ENCODE assay signal across 8 cellular contexts in genomic region chr19:39083599-39083982, GRCh38. TPM values are rescaled to one million over a fixed set of nuclear protein-coding genes. Genes with fewer than 3 reads are reported as not detected.
DNase-seq lines count a peak whose midpoint lies in the region; ATAC-seq and TF ChIP-seq lines count a peak whose summit lies in the region.
"Had no signal": no experiment of that assay in that cellular context is flagged by ENCODE, and none has a peak within 500 bp of the region (broad histone marks: within the 10 kb centered on the region; RNA-seq: fewer than 3 reads in every experiment).

No MANE protein-coding gene starts in this region.

- H3K27me3 ChIP-seq in HCT116 (ENCODE audit: insufficient read depth, low read length), result no peaks in the 10 kb centered on the region
- peaks cover 51% of the 10 kb centered on the region for H3K27me3 ChIP-seq in skeletal muscle satellite cell (ENCODE audit: control insufficient read depth, insufficient read depth, low read length)

- peaks cover 26% of the 10 kb centered on the region for H3K27me3 Mint-ChIP-seq in activated T-helper 17 cell treated with anti-CD3 and anti-CD28 coated beads, Interleukin-2, amount 50 U/mL, for 72 hours

- no peaks in the 10 kb centered on the region for H3K9me2 ChIP-seq in HCT116 (ENCODE audit: insufficient read depth)

- intact Hi-C loops in HCT116 (cut with micrococcal nuclease), result no loop called here
- intact Hi-C loops in left ventricle myocardium superior (cut with micrococcal nuclease), result no loop called here

- H3K4me1 ChIP-seq in HCT116 (ENCODE audit: control insufficient read depth in 1 of 2, insufficient read depth in 2 of 2, low read length in 2 of 2) (peaks cover 26 to 56% of the 10 kb centered on the region in 2 experiments), skeletal muscle satellite cell (ENCODE audit: control insufficient read depth, insufficient read depth, low read length) (peaks cover 25% of the 10 kb centered on the region)

- DNase-seq in HCT116 (ENCODE audit: low read depth, low spot score) (no peak), fibroblast of pulmonary artery (ENCODE audit: low read depth) (no peak), GOT3 (lab: John Stamatoyannopoulos, UW) (no peak), left ventricle myocardium superior (no peak), NCI-H2107 treated with DMSO at 0.1 percent for 48 hours (lab: John Stamatoyannopoulos, UW; ENCODE audit: unreplicated experiment) (no peak)

- CTCF ChIA-PET in HCT116 (lab: Charles Lee), result interaction anchor here (0.9 to 1.3 kb wide), 3 partner anchors 10 to 31 kb away, joined by 4 to 5 read pairs (median 5); no protein-coding TSS in a partner anchor

- no peak for TF ChIP-seq CTCF in HCT116 (IDR thresholded peaks at IDR 0.05 in 2 of 3, conservative IDR thresholded peaks at IDR 0.05 in 1 of 3; ENCODE audit: borderline replicate concordance in 1 of 3, insufficient read depth in 1 of 3, low read depth in 2 of 3, low read length in 2 of 3)
- TF ChIP-seq CTCF in fibroblast of pulmonary artery (IDR thresholded peaks at IDR 0.05; ENCODE audit: low read length, missing control alignments), result no peak

- BruUV-seq in HCT116 (replicated peaks; lab: Mats Ljungman, UMichigan), result no TSS peak

- H3K36me3 ChIP-seq in HCT116 (ENCODE audit: control insufficient read depth in 1 of 2, insufficient read depth in 2 of 2, low read length in 2 of 2) (no peaks in the 10 kb centered on the region), skeletal muscle satellite cell (ENCODE audit: insufficient read depth, low read length) (no peaks in the 10 kb centered on the region)

- POLR2A ChIA-PET in HCT116 (lab: Charles Lee), result interaction anchor here (1.6 kb wide), 1 partner anchor 10 kb away, joined by 3 read pairs; no protein-coding TSS in a partner anchor

- H3K4me1 Mint-ChIP-seq in activated T-helper 17 cell treated with anti-CD3 and anti-CD28 coated beads, Interleukin-2, amount 50 U/mL, for 72 hours, result peaks cover 8% of the 10 kb centered on the region

- H3K4me3 ChIP-seq in HCT116 (replicated peaks in 1 of 2; ENCODE audit: low read depth in 1 of 2, low read length in 2 of 2), result peak overlapping the region; percentile 61 to 85
- H3K4me3 ChIP-seq in fibroblast of pulmonary artery (replicated peaks; ENCODE audit: low read depth, low read length), result peak overlapping the region; percentile 10
- H3K4me3 ChIP-seq in skeletal muscle satellite cell (ENCODE audit: low read length), result peak overlapping the region; percentile 41

- TF ChIP-seq POLR2A in HCT116 (IDR thresholded peaks at IDR 0.05; ENCODE audit: borderline replicate concordance, extremely low read depth, insufficient read depth, insufficient read length), result no peak

- no peaks in the 10 kb centered on the region for H3K36me3 Mint-ChIP-seq in activated T-helper 17 cell treated with anti-CD3 and anti-CD28 coated beads, Interleukin-2, amount 50 U/mL, for 72 hours (ENCODE audit: low read depth)

- H3K27ac Mint-ChIP-seq in activated T-helper 17 cell treated with anti-CD3 and anti-CD28 coated beads, Interleukin-2, amount 50 U/mL, for 72 hours, result no peak overlapping the region

- H3K9ac ChIP-seq in HCT116 (ENCODE audit: low read length) (peak overlapping the region; percentile 76), skeletal muscle satellite cell (ENCODE audit: low read depth, low read length) (no peak overlapping the region)

- no peaks in the 10 kb centered on the region for H3K9me3 ChIP-seq in HCT116 (ENCODE audit: control insufficient read depth in 1 of 2, insufficient read depth in 1 of 2, low read depth in 1 of 2, low read length in 2 of 2)
- H3K9me3 ChIP-seq in skeletal muscle satellite cell (replicated peaks; ENCODE audit: low read length), result no peaks in the 10 kb centered on the region

- peak overlapping the region; percentile 73 for H3K4me3 Mint-ChIP-seq in activated T-helper 17 cell treated with anti-CD3 and anti-CD28 coated beads, Interleukin-2, amount 50 U/mL, for 72 hours

- no peaks in the 10 kb centered on the region for H4K20me1 ChIP-seq in HCT116 (ENCODE audit: insufficient read depth)

- no peaks in the 10 kb centered on the region for H3K9me3 Mint-ChIP-seq in activated T-helper 17 cell treated with anti-CD3 and anti-CD28 coated beads, Interleukin-2, amount 50 U/mL, for 72 hours

- peaks cover 10% of the 10 kb centered on the region; the same call in 1 of the 2 replicates for H3K79me2 ChIP-seq in HCT116 (ENCODE audit: insufficient read depth, low read length)

- ATAC-seq in HCT116 (peak; percentile 4), left ventricle myocardium superior (no peak)
- no peak for ATAC-seq in activated T-helper 17 cell treated with anti-CD3 and anti-CD28 coated beads, Interleukin-2, amount 50 U/mL, for 72 hours (replicated peaks)

- peak overlapping the region; percentile 70 for H2AFZ ChIP-seq in HCT116 (ENCODE audit: low read depth, low read length, poor library complexity, severe bottlenecking)

- H3K4me2 ChIP-seq in HCT116 (ENCODE audit: low read length) (peak overlapping the region; percentile 92), skeletal muscle satellite cell (ENCODE audit: low read length) (peak overlapping the region; percentile 70)

- RAD21 ChIA-PET in HCT116 (lab: Charles Lee; ENCODE audit: low non-redundant PET in 1 of 2, low total read pairs in 2 of 2, uncharacterized antibody in 2 of 2, unreplicated experiment in 2 of 2), result interaction anchor here in 1 of 2 experiments (0.5 kb wide), 1 partner anchor 16 kb away, joined by 3 read pairs; no protein-coding TSS in a partner anchor

- H3K27ac ChIP-seq in HCT116 (ENCODE audit: low read depth, low read length), result peak overlapping the region; percentile 28

- TF ChIP-seq RAD21 in HCT116 (IDR thresholded peaks at IDR 0.05; ENCODE audit: low read depth), result no peak

TF ChIP-seq in HCT116, 20 proteins besides CTCF, POLR2A, EP300 and RAD21:
- TF ChIP-seq SIN3A (IDR thresholded peaks at IDR 0.05; ENCODE audit: low read depth) (peak; percentile 17; the same call in 1 of the 2 replicates), REST (IDR thresholded peaks at IDR 0.05; ENCODE audit: low read depth) (no peak), JUND (IDR thresholded peaks at IDR 0.05) (no peak), ELF1 (IDR thresholded peaks at IDR 0.05; ENCODE audit: borderline replicate concordance, low read depth) (no peak), TCF7L2 (IDR thresholded peaks at IDR 0.05; ENCODE audit: borderline replicate concordance, extremely low read depth, insufficient read depth, insufficient read length) (no peak)
TF ChIP-seq in HCT116: peak in this region for 1.

RNA-seq across cellular contexts. Expression of gene ACP7, which starts 0.6 kb away (rescaled TPM):
- total RNA-seq in HCT116 (2021; ENCODE audit: unreplicated experiment) (4.7 TPM), left ventricle myocardium superior (not detected)
- polyA plus RNA-seq in HCT116 (2012), result 5.5 and 6.0 TPM in 2 replicates
- total RNA-seq in activated T-helper 17 cell treated with anti-CD3 and anti-CD28 coated beads, Interleukin-2, amount 50 U/mL, for 72 hours, result not detected
- 0.22 and 2.5 TPM in 2 replicates for total RNA-seq in skeletal muscle satellite cell (2012; rRNA removed)
- total RNA-seq: lung microvascular endothelial cell had no signal

RNA-seq across cellular contexts. Expression of gene PAK4, which starts 42.0 kb away (rescaled TPM):
- 90.1 TPM for total RNA-seq in HCT116 (2021; ENCODE audit: unreplicated experiment)
- polyA plus RNA-seq in HCT116 (2012), result 76.7 and 78.4 TPM in 2 replicates
- 10 to 100 TPM; 17.8 to 18.4 TPM for total RNA-seq in activated T-helper 17 cell treated with anti-CD3 and anti-CD28 coated beads, Interleukin-2, amount 50 U/mL, for 72 hours
- total RNA-seq in skeletal muscle satellite cell (2012; rRNA removed), result 12.4 and 13.3 TPM in 2 replicates
- total RNA-seq in left ventricle myocardium superior, result 17.4 TPM

RNA-seq across cellular contexts. Expression of gene FBXO27, which starts 51.2 kb away (rescaled TPM):
- total RNA-seq in HCT116 (2021; ENCODE audit: unreplicated experiment), result 16.4 TPM
- 17.8 and 22.1 TPM in 2 replicates for polyA plus RNA-seq in HCT116 (2012)
- under 1 TPM; 0.43 to 0.66 TPM for total RNA-seq in activated T-helper 17 cell treated with anti-CD3 and anti-CD28 coated beads, Interleukin-2, amount 50 U/mL, for 72 hours
- 2.5 and 2.6 TPM in 2 replicates for total RNA-seq in skeletal muscle satellite cell (2012; rRNA removed)
- total RNA-seq in left ventricle myocardium superior, result 9.7 TPM

Comparison
In these comparisons a context has a peak if more than half of its experiments do, and no peak if none do; other contexts are left out.
1. H3K4me3 ChIP-seq: peak in every context shown above with its lines; median percentile 73 in HCT116; 41 in skeletal muscle satellite cell; 10 in fibroblast of pulmonary artery.